Comparison of ENCODE assay signal across 2 cellular contexts in the genomic region with DNA sequence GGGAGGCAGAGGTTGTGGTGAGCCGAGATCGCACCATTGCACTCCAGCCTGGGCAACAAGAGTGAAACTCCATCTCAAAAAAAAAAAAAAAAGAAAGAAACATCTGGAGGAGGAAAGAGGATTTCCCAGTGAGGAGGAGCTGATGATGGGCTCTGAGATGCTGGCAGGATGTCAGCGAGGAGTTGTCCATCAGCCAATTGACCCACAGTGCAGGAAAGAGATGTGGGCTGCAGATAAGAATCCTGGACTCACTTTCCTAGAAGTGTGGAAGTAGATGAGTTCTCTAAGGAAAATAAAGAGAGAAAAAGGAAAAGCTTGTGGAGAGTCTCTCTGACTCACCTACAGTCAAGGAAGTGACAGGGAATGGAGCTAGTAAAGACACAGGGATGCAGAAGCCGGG.
A peak's percentile ranks its signal among the peaks of the same experiment; 100 is the strongest.
TF ChIP-seq lines count a peak whose summit lies in the region.

No MANE protein-coding gene starts in this region.

TF ChIP-seq in SK-N-SH, 30 proteins besides CTCF, POLR2A, EP300 and RAD21 (continued from another document):
- peak; percentile 61 for TF ChIP-seq TCF12 (IDR thresholded peaks at IDR 0.05)
- TF ChIP-seq FOXM1 (IDR thresholded peaks at IDR 0.05; ENCODE audit: low read depth) = no peak
- TF ChIP-seq EZH2phosphoT487 (IDR thresholded peaks at IDR 0.05; ENCODE audit: borderline replicate concordance, low read depth) = no peak
- no peak for TF ChIP-seq RCOR1 (IDR thresholded peaks at IDR 0.05; ENCODE audit: low read length)
- TF ChIP-seq, protein P1, sequence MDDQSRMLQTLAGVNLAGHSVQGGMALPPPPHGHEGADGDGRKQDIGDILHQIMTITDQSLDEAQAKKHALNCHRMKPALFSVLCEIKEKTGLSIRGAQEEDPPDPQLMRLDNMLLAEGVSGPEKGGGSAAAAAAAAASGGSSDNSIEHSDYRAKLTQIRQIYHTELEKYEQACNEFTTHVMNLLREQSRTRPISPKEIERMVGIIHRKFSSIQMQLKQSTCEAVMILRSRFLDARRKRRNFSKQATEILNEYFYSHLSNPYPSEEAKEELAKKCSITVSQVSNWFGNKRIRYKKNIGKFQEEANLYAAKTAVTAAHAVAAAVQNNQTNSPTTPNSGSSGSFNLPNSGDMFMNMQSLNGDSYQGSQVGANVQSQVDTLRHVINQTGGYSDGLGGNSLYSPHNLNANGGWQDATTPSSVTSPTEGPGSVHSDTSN (IDR thresholded peaks at IDR 0.05) = peak; percentile 44; the same call in 1 of the 2 replicates
TF ChIP-seq in SK-N-SH: peak in this region for 3.

TF ChIP-seq in SK-N-SH treated with all-trans-retinoic acid at 6 μM for 48 hours, 23 proteins besides CTCF, POLR2A, EP300 and RAD21 (continued from another document):
- TF ChIP-seq, protein P2, sequence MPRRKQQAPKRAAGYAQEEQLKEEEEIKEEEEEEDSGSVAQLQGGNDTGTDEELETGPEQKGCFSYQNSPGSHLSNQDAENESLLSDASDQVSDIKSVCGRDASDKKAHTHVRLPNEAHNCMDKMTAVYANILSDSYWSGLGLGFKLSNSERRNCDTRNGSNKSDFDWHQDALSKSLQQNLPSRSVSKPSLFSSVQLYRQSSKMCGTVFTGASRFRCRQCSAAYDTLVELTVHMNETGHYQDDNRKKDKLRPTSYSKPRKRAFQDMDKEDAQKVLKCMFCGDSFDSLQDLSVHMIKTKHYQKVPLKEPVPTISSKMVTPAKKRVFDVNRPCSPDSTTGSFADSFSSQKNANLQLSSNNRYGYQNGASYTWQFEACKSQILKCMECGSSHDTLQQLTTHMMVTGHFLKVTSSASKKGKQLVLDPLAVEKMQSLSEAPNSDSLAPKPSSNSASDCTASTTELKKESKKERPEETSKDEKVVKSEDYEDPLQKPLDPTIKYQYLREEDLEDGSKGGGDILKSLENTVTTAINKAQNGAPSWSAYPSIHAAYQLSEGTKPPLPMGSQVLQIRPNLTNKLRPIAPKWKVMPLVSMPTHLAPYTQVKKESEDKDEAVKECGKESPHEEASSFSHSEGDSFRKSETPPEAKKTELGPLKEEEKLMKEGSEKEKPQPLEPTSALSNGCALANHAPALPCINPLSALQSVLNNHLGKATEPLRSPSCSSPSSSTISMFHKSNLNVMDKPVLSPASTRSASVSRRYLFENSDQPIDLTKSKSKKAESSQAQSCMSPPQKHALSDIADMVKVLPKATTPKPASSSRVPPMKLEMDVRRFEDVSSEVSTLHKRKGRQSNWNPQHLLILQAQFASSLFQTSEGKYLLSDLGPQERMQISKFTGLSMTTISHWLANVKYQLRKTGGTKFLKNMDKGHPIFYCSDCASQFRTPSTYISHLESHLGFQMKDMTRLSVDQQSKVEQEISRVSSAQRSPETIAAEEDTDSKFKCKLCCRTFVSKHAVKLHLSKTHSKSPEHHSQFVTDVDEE (CRISPR knock-in tag; IDR thresholded peaks at IDR 0.05) = no peak
- TF ChIP-seq ESRRG (CRISPR knock-in tag; IDR thresholded peaks at IDR 0.05) = no peak
